Comparison of ENCODE assay signal across 21 cellular contexts in genomic region chr7:124874644-124875163, GRCh38. TPM values are rescaled to one million over a fixed set of nuclear protein-coding genes. Genes with fewer than 3 reads are reported as not detected.
DNase-seq lines count a peak whose midpoint lies in the region; ATAC-seq, FAIRE-seq and TF ChIP-seq lines count a peak whose summit lies in the region.
"Had no signal": no experiment of that assay in that cellular context is flagged by ENCODE, and none has a peak within 500 bp of the region (broad histone marks: within the 10 kb centered on the region; RNA-seq: fewer than 3 reads in every experiment).

No MANE protein-coding gene starts in this region.

- no peaks in the 10 kb centered on the region; a peak in 1 of 5 replicates for H3K36me3 ChIP-seq in HepG2 (replicated peaks in 1 of 2; ENCODE audit: control insufficient read depth in 1 of 2, insufficient read depth in 2 of 2, low read length in 2 of 2)
- no peaks in the 10 kb centered on the region for H3K36me3 ChIP-seq in right lobe of liver
- H3K36me3 ChIP-seq in KMS-11 (ENCODE audit: insufficient read depth): no peaks in the 10 kb centered on the region

- no peak overlapping the region for H3K27ac ChIP-seq in HepG2 (ENCODE audit: extremely low read length, insufficient read depth, low read length)
- H3K27ac ChIP-seq in right lobe of liver: no peak overlapping the region
- no peak overlapping the region for H3K27ac ChIP-seq in KMS-11
- H3K27ac ChIP-seq: 22Rv1; A549; BLaER1 treated with 17β-estradiol and CSF1 and Interleukin-3, amounts not matched to agents 10 nM and 100 nM; C4-2B had no signal

- TF ChIP-seq RAD21 in HepG2 (CRISPR knock-in tag; IDR thresholded peaks at IDR 0.05): no peak

- H3K27ac Mint-ChIP-seq in nephron progenitor cell: peak overlapping the region; percentile 49
- H3K27ac Mint-ChIP-seq: B cell; CD4-positive, alpha-beta T cell; CD8-positive, alpha-beta T cell had no signal

- TF ChIP-seq EP300 in HepG2 (IDR thresholded peaks at IDR 0.05; ENCODE audit: low read depth in 2 of 2, low read length in 2 of 2): no peak
- TF ChIP-seq EP300 in HepG2 (CRISPR knock-in tag; IDR thresholded peaks at IDR 0.05; ENCODE audit: borderline replicate concordance): no peak

- no peaks in the 10 kb centered on the region for H3K27me3 Mint-ChIP-seq in nephron progenitor cell (ENCODE audit: low read depth, poor library complexity)
- H3K27me3 Mint-ChIP-seq: B cell; CD4-positive, alpha-beta T cell had no signal

- WGBS in HepG2 (ENCODE audit: low lambda C conversion rate): 97% methylated on average over 3 of the region's 3 CpGs
- WGBS in right lobe of liver (ENCODE audit: insufficient coverage, low coverage, low lambda C conversion rate, missing lambda C conversion rate): 100% methylated on average over 1 of the region's 3 CpGs

- H3K36me3 Mint-ChIP-seq in nephron progenitor cell (ENCODE audit: low read depth): peaks cover 6% of the 10 kb centered on the region

- H4K20me1 ChIP-seq in HepG2 (ENCODE audit: insufficient read depth, low read length) (no peaks in the 10 kb centered on the region), KMS-11 (ENCODE audit: insufficient read depth) (no peaks in the 10 kb centered on the region)
- H4K20me1 ChIP-seq: BLaER1 treated with 17β-estradiol and CSF1 and Interleukin-3, amounts not matched to agents 10 nM and 100 nM had no signal

- H3K79me2 ChIP-seq in HepG2 (ENCODE audit: insufficient read depth, low read length): no peaks in the 10 kb centered on the region
- no peaks in the 10 kb centered on the region for H3K79me2 ChIP-seq in KMS-11 (ENCODE audit: insufficient read depth, low read depth)

- no peak overlapping the region for H3K4me3 Mint-ChIP-seq in nephron progenitor cell
- H3K4me3 Mint-ChIP-seq: B cell; CD4-positive, alpha-beta T cell; CD8-positive, alpha-beta T cell had no signal

- H3K4me1 ChIP-seq in HepG2 (ENCODE audit: insufficient read depth, low read length): no peaks in the 10 kb centered on the region
- H3K4me1 ChIP-seq in right lobe of liver: no peaks in the 10 kb centered on the region
- H3K4me1 ChIP-seq in KMS-11 (ENCODE audit: low read depth, poor library complexity, severe bottlenecking): peaks cover 36% of the 10 kb centered on the region
- H3K4me1 ChIP-seq: A549; BLaER1 treated with 17β-estradiol and CSF1 and Interleukin-3, amounts not matched to agents 10 nM and 100 nM had no signal

- CTCF ChIA-PET in HepG2 (lab: Yijun Ruan, JAX; ENCODE audit: low intra/inter-chr PET ratio, low total read pairs): no interaction called here

- no peaks in the 10 kb centered on the region for H3K4me1 Mint-ChIP-seq in nephron progenitor cell
- H3K4me1 Mint-ChIP-seq: B cell had no signal

- no peak overlapping the region for H3K4me3 ChIP-seq in HepG2 (replicated peaks in 1 of 3; ENCODE audit: insufficient read depth in 1 of 3, low read depth in 2 of 3, low read length in 3 of 3)
- H3K4me3 ChIP-seq in right lobe of liver: no peak overlapping the region
- no peak overlapping the region for H3K4me3 ChIP-seq in KMS-11 (IDR thresholded peaks at IDR 0.05; ENCODE audit: insufficient read depth, low read depth, low read length)
- H3K4me3 ChIP-seq: A549; BLaER1 treated with 17β-estradiol and CSF1 and Interleukin-3, amounts not matched to agents 10 nM and 100 nM; GM12878 had no signal

- H3K4me2 ChIP-seq in HepG2 (ENCODE audit: low read depth, low read length) (no peak overlapping the region), KMS-11 (peak overlapping the region; percentile 14; the same call in 1 of the 2 replicates)
- H3K4me2 ChIP-seq: A549; BLaER1 treated with 17β-estradiol and CSF1 and Interleukin-3, amounts not matched to agents 10 nM and 100 nM had no signal

- H3K9me3 ChIP-seq in HepG2 (ENCODE audit: low read length): no peaks in the 10 kb centered on the region
- H3K9me3 ChIP-seq in right lobe of liver: no peaks in the 10 kb centered on the region
- H3K9me3 ChIP-seq: A549; BLaER1 treated with 17β-estradiol and CSF1 and Interleukin-3, amounts not matched to agents 10 nM and 100 nM had no signal

- DNase-seq in HepG2 (ENCODE audit: low spot score): no peak
- no peak for DNase-seq in right lobe of liver
- DNase-seq in nephron progenitor cell: no peak
- DNase-seq in NCI-H1417 treated with DMSO at 0.1 percent for 48 hours (lab: John Stamatoyannopoulos, UW): no peak
- DNase-seq in GDM1 (lab: John Stamatoyannopoulos, UW): no peak
- no peak for DNase-seq in stimulated activated CD4-positive, alpha-beta T cell treated with anti-CD3 and anti-CD28 coated beads, Interleukin-2, amount 100 ng/mL, for 48 hours
- DNase-seq: AML-193; CD4-positive, alpha-beta T cell; CD8-positive, alpha-beta T cell; DMS 273 treated with DMSO at 0.1 percent for 48 hours; DMS153; DMS79 treated with DMSO at 0.1 percent for 48 hours had no signal

- H2AFZ ChIP-seq in HepG2 (ENCODE audit: low read length) (no peak overlapping the region), KMS-11 (ENCODE audit: low read depth) (no peak overlapping the region)

- intact Hi-C loops in HepG2 (cut with micrococcal nuclease; ENCODE audit: unreplicated experiment) (no loop called here), right lobe of liver (cut with DNase I) (no loop called here)

- TF ChIP-seq CTCF in HepG2 (CRISPR knock-in tag; IDR thresholded peaks at IDR 0.05): no peak
- TF ChIP-seq CTCF in right lobe of liver (IDR thresholded peaks at IDR 0.05): no peak
- no peak for TF ChIP-seq CTCF in KMS-11 (conservative IDR thresholded peaks at IDR 0.05; ENCODE audit: low read depth, low read length)
- TF ChIP-seq CTCF in nephron progenitor cell (IDR thresholded peaks at IDR 0.05): no peak

- POLR2A ChIA-PET in HepG2 (lab: Yijun Ruan, JAX): no interaction called here

- in situ Hi-C loops in HepG2 (cut with HindIII; ENCODE audit: extremely low pct_ligation_motif_present, low pct_unique_long_range_greater_than_20kb): no loop called here

- BruUV-seq in HepG2 (replicated peaks; lab: Mats Ljungman, UMichigan): no TSS peak

- H3K9ac ChIP-seq in HepG2 (ENCODE audit: insufficient read depth, low read depth, low read length): no peak overlapping the region
- no peak overlapping the region for H3K9ac ChIP-seq in KMS-11
- H3K9ac ChIP-seq: BLaER1 treated with 17β-estradiol and CSF1 and Interleukin-3, amounts not matched to agents 10 nM and 100 nM had no signal

- no peaks in the 10 kb centered on the region for H3K27me3 ChIP-seq in HepG2 (ENCODE audit: control insufficient read depth in 1 of 2, insufficient read depth in 2 of 2, low read length in 2 of 2)
- no peaks in the 10 kb centered on the region for H3K27me3 ChIP-seq in right lobe of liver
- no peaks in the 10 kb centered on the region for H3K27me3 ChIP-seq in KMS-11 (ENCODE audit: insufficient read depth, low read depth)
- H3K27me3 ChIP-seq: BLaER1 treated with 17β-estradiol and CSF1 and Interleukin-3, amounts not matched to agents 10 nM and 100 nM had no signal

- TF ChIP-seq POLR2A in HepG2 (IDR thresholded peaks at IDR 0.05; ENCODE audit: insufficient read depth in 1 of 2, low read depth in 2 of 2, low read length in 2 of 2): no peak
- TF ChIP-seq POLR2A in right lobe of liver (IDR thresholded peaks at IDR 0.05): no peak

- no peaks in the 10 kb centered on the region for H3K9me3 Mint-ChIP-seq in nephron progenitor cell
- H3K9me3 Mint-ChIP-seq: CD4-positive, alpha-beta T cell; CD8-positive, alpha-beta T cell had no signal

- no peak for ATAC-seq in HepG2
- ATAC-seq in right lobe of liver: no peak
- ATAC-seq: A549; CD8-positive, alpha-beta T cell; GM12878 had no signal

- FAIRE-seq in HepG2 (lab: Jason Lieb, UNC): no peak
- FAIRE-seq: A549, GM12878, GM12892, GM18507 had no signal

TF ChIP-seq in HepG2, 621 proteins besides CTCF, POLR2A, EP300 and RAD21:
- no peak for TF ChIP-seq RORA (CRISPR knock-in tag; IDR thresholded peaks at IDR 0.05)
- peak; percentile 85 for TF ChIP-seq HNRNPK (IDR thresholded peaks at IDR 0.05; ENCODE audit: low read depth, low read length, poor library complexity, severe bottlenecking)

RNA-seq across cellular contexts. Expression of gene POT1, which starts 54.9 kb away (rescaled TPM):
- total RNA-seq in HepG2 (2016; rRNA removed; fragmentation: Illumina TruSeq; extraction: Trizol): 21.7 and 31.3 TPM in 2 replicates
- total RNA-seq in HepG2 (2016; cell fraction: cytosol; rRNA removed; fragmentation: Illumina TruSeq; extraction: Trizol; ENCODE audit: low read depth): 2.5 and 4.0 TPM in 2 replicates
- 19.9 and 33.8 TPM in 2 replicates for total RNA-seq in HepG2 (2016; cell fraction: insoluble cytoplasmic fraction; rRNA removed; fragmentation: Illumina TruSeq; extraction: Trizol)
- total RNA-seq in HepG2 (2016; cell fraction: membrane; rRNA removed; fragmentation: Illumina TruSeq; extraction: Trizol): 11.3 and 11.5 TPM in 2 replicates
- total RNA-seq in HepG2 (2016; cell fraction: nucleus; rRNA removed; fragmentation: Illumina TruSeq; extraction: Trizol): 38.6 and 41.1 TPM in 2 replicates
- 19.4 and 23.4 TPM in 2 replicates for polyA plus RNA-seq in HepG2 (2011; rRNA removed)
- 8.1 and 12.5 TPM in 2 replicates for polyA plus RNA-seq in HepG2 (2011; cell fraction: cytosol; rRNA removed)
- polyA plus RNA-seq in HepG2 (2011; cell fraction: nucleus; rRNA removed): 20.0 and 21.9 TPM in 2 replicates
- 13.1 and 20.0 TPM in 2 replicates for polyA plus RNA-seq in HepG2 (2012)
- polyA plus RNA-seq in HepG2 (2016; cell fraction: cytosol; fragmentation: Illumina TruSeq; extraction: Trizol; ENCODE audit: low read depth): 1.3 and 1.4 TPM in 2 replicates
- 18.9 and 23.0 TPM in 2 replicates for polyA plus RNA-seq in HepG2 (2016; cell fraction: insoluble cytoplasmic fraction; fragmentation: Illumina TruSeq; extraction: Trizol; ENCODE audit: low read depth)
- polyA plus RNA-seq in HepG2 (2016; cell fraction: membrane; fragmentation: Illumina TruSeq; extraction: Trizol; ENCODE audit: low read depth): 3.0 and 4.3 TPM in 2 replicates
- 14.2 and 19.4 TPM in 2 replicates for polyA plus RNA-seq in HepG2 (2016; cell fraction: nucleus; fragmentation: Illumina TruSeq; extraction: Trizol; ENCODE audit: insufficient read depth, low read depth)
- polyA minus RNA-seq in HepG2 (2011; rRNA and poly(A)+ RNA removed; ENCODE audit: low replicate concordance): 26.3 and 52.8 TPM in 2 replicates
- 17.5 and 18.4 TPM in 2 replicates for polyA minus RNA-seq in HepG2 (2011; cell fraction: cytosol; rRNA and poly(A)+ RNA removed)
- polyA minus RNA-seq in HepG2 (2011; cell fraction: nucleus; rRNA and poly(A)+ RNA removed): 140 and 189 TPM in 2 replicates
- 10 to 100 TPM in 3 of 6 experiments, 1 to 10 TPM in 3; 7.8 to 12.4 (median 10.0) TPM for total RNA-seq in right lobe of liver
